In genomic region chr19:17447704-17448189, GRCh38 we compare ENCODE assay signal across 1 cellular context.
TF ChIP-seq lines count a peak whose summit lies in the region.

No MANE protein-coding gene starts in this region.

TF ChIP-seq in HCT116, 20 proteins besides CTCF, POLR2A, EP300 and RAD21 (continued from another document):
- no peak for TF ChIP-seq REST (IDR thresholded peaks at IDR 0.05; ENCODE audit: low read depth)
- TF ChIP-seq TCF7L2 (IDR thresholded peaks at IDR 0.05; ENCODE audit: borderline replicate concordance, extremely low read depth, insufficient read depth, insufficient read length): no peak
- no peak for TF ChIP-seq ZBTB33 (IDR thresholded peaks at IDR 0.05; ENCODE audit: extremely low read depth, insufficient replicate concordance, low read length)
